ENCODE assay signal across 15 cellular contexts in the genomic region with DNA sequence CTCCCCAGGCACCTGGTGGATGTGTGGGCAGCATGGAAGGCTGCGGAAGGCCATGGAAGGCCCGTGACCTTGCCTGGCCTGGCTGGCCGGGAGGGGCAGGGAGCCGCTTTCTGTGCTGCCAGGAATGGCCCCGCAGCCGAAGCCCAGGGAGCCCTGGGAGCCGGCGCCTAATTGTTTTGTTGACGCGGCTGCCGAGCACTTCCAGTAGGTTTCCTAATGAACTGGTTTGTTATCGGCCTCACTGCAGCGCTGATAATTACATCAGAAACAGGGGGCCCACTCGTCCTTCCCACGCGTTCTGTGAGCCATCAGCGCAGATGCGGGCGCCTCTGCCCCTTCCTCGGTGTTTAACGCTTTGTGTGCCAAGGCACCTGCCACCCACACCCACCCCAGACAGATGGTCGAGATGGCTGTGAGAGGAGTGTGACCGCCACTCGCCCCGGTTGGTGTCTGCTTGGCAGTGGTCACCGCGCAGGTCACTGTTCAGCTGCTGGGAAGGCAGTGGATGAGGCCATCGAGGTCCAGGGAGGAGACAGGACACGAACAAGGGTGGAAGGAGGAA.
A peak's percentile ranks its signal among the peaks of the same experiment; 100 is the strongest.
DNase-seq lines count a peak whose midpoint lies in the region; ATAC-seq and TF ChIP-seq lines count a peak whose summit lies in the region.
"Had no signal": no experiment of that assay in that cellular context is flagged by ENCODE, and none has a peak within 500 bp of the region (broad histone marks: within the 10 kb centered on the region; RNA-seq: fewer than 3 reads in every experiment).

No MANE protein-coding gene starts in this region.

- TF ChIP-seq CTCF in cardiac muscle cell (IDR thresholded peaks at IDR 0.05; ENCODE audit: low read depth, low read length) (no peak), ascending aorta (IDR thresholded peaks at IDR 0.05) (no peak)

- H2AK5ac ChIP-seq in trophoblast cell (ENCODE audit: low read length): no peak overlapping the region

- H3K4me3 ChIP-seq in SJCRH30 (no peak overlapping the region), cardiac muscle cell (no peak overlapping the region), trophoblast cell (ENCODE audit: low read depth, low read length) (no peak overlapping the region), ascending aorta (no peak overlapping the region)

- no peak overlapping the region for H4K91ac ChIP-seq in trophoblast cell (ENCODE audit: low read depth, low read length)

- no peak overlapping the region for H4K8ac ChIP-seq in trophoblast cell (ENCODE audit: low read depth, low read length)

- H3K27ac ChIP-seq in SJCRH30 (peak overlapping the region; percentile 64), cardiac muscle cell (peak overlapping the region; percentile 95), trophoblast cell (ENCODE audit: low read depth, low read length) (no peak overlapping the region), ascending aorta (peak overlapping the region in 1 of 2 donors; percentile 4)
- H3K27ac ChIP-seq: parathyroid adenoma had no signal

- no peak overlapping the region for H3K14ac ChIP-seq in trophoblast cell (ENCODE audit: low read length)

- no peak overlapping the region for H3K9ac ChIP-seq in trophoblast cell (ENCODE audit: low read length)
- H3K9ac ChIP-seq: parathyroid adenoma had no signal

- H2AFZ ChIP-seq in trophoblast cell (ENCODE audit: insufficient read depth, low read length, poor library complexity): no peak overlapping the region
- H2AFZ ChIP-seq: parathyroid adenoma had no signal

- no peak overlapping the region for H2BK5ac ChIP-seq in trophoblast cell (ENCODE audit: low read depth, low read length, poor library complexity)

- H3K18ac ChIP-seq in trophoblast cell (ENCODE audit: low read length): peak overlapping the region; percentile 21

- no peak overlapping the region for H3K4ac ChIP-seq in trophoblast cell (ENCODE audit: low read depth, low read length)

- H2BK12ac ChIP-seq in trophoblast cell (ENCODE audit: low read length): no peak overlapping the region

- H3K27me3 ChIP-seq in SJCRH30 (no peaks in the 10 kb centered on the region), cardiac muscle cell (no peaks in the 10 kb centered on the region), trophoblast cell (ENCODE audit: insufficient read depth, low read length) (no peaks in the 10 kb centered on the region), ascending aorta (no peaks in the 10 kb centered on the region)

- H3K9me3 ChIP-seq in SJCRH30 (replicated peaks): no peaks in the 10 kb centered on the region; the same call in 1 of the 2 replicates
- H3K9me3 ChIP-seq in cardiac muscle cell (ENCODE audit: low read depth): no peaks in the 10 kb centered on the region
- H3K9me3 ChIP-seq in trophoblast cell (ENCODE audit: insufficient read depth, low read depth, low read length): peaks cover 2% of the 10 kb centered on the region
- H3K9me3 ChIP-seq in ascending aorta: peaks cover 0 to 3% of the 10 kb centered on the region in 2 donors

- no peaks in the 10 kb centered on the region for H3K79me2 ChIP-seq in trophoblast cell (ENCODE audit: control insufficient read depth, insufficient read depth, low read length, poor library complexity)

- no peaks in the 10 kb centered on the region for H3K79me1 ChIP-seq in trophoblast cell (ENCODE audit: low read length)

- H3K4me1 ChIP-seq in SJCRH30: peaks cover 38% of the 10 kb centered on the region
- H3K4me1 ChIP-seq in cardiac muscle cell (ENCODE audit: low read depth): peaks cover 21% of the 10 kb centered on the region
- H3K4me1 ChIP-seq in trophoblast cell (ENCODE audit: control insufficient read depth in 1 of 2, insufficient read depth in 2 of 2, low read length in 2 of 2): no peaks in the 10 kb centered on the region
- peaks cover 3 to 14% of the 10 kb centered on the region in 2 donors for H3K4me1 ChIP-seq in ascending aorta

- no peak overlapping the region for H2BK120ac ChIP-seq in trophoblast cell (ENCODE audit: insufficient read depth, low read length, poor library complexity)

- H3K23ac ChIP-seq in trophoblast cell (ENCODE audit: low read length): no peak overlapping the region

- no CpG with 5 or more reads among the region's 29 CpGs for WGBS in trophoblast cell (ENCODE audit: extremely low coverage, insufficient coverage, insufficient read length)

- H3K36me3 ChIP-seq in SJCRH30 (no peaks in the 10 kb centered on the region), cardiac muscle cell (no peaks in the 10 kb centered on the region), trophoblast cell (ENCODE audit: control insufficient read depth in 1 of 2, insufficient read depth in 2 of 2, low read length in 2 of 2) (peaks cover 67 to 70% of the 10 kb centered on the region in 2 experiments), ascending aorta (peaks cover 2 to 5% of the 10 kb centered on the region in 2 donors)

- H3K4me2 ChIP-seq in trophoblast cell (ENCODE audit: low read length): no peak overlapping the region

- intact Hi-C loops in ascending aorta (cut with DNase I): no loop called here

- ATAC-seq in HG03108 (IDR thresholded peaks at IDR 0.05; ENCODE audit: unreplicated experiment): no peak
- no peak for ATAC-seq in HG03442 (IDR thresholded peaks at IDR 0.05; ENCODE audit: unreplicated experiment)
- ATAC-seq: stimulated activated naive B cell treated with anti-CD40 and anti-IgM and Interleukin-4, amounts not matched to agents 10 μg/mL and 1 μg/mL and 100 μg/mL, for 72 hours had no signal

- no peak overlapping the region for H4K12ac ChIP-seq in trophoblast cell (ENCODE audit: low read depth, low read length)

- DNase-seq in G401 (ENCODE audit: low spot score): peak; percentile 47
- DNase-seq in SJCRH30: peak; percentile 29 to 39
- DNase-seq in cardiac muscle cell (ENCODE audit: low read depth in 1 of 2, low spot score in 1 of 2): peak in 1 of 2 donors; percentile 55
- DNase-seq in trophoblast cell: peak; percentile 76 to 89
- DNase-seq in UCSD-AML1 (lab: John Stamatoyannopoulos, UW; ENCODE audit: unreplicated experiment): no peak
- DNase-seq in ascending aorta (ENCODE audit: low spot score in 2 of 2): no peak
- DNase-seq: AML-193; amniotic stem cell; KBM-7; NCI-H1694; stimulated activated CD4-positive, alpha-beta T cell treated with anti-CD3 and anti-CD28 coated beads, Interleukin-2, amount 100 ng/mL, for 24 hours; stimulated activated naive B cell treated with anti-CD40 and anti-IgM and Interleukin-4, amounts not matched to agents 10 μg/mL and 1 μg/mL and 100 μg/mL, for 72 hours had no signal

- in situ Hi-C loops in G401 (cut with HindIII; ENCODE audit: low sequenced_read_pairs): no loop called here

Comparison
In these comparisons a context has a peak if more than half of its experiments do, and no peak if none do; other contexts are left out.
1. DNase-seq: peak in G401 (single experiment), SJCRH30 (2 of 2) and trophoblast cell (2 of 2); none in UCSD-AML1 (single experiment) and ascending aorta (0 of 2).